In the genomic region with DNA sequence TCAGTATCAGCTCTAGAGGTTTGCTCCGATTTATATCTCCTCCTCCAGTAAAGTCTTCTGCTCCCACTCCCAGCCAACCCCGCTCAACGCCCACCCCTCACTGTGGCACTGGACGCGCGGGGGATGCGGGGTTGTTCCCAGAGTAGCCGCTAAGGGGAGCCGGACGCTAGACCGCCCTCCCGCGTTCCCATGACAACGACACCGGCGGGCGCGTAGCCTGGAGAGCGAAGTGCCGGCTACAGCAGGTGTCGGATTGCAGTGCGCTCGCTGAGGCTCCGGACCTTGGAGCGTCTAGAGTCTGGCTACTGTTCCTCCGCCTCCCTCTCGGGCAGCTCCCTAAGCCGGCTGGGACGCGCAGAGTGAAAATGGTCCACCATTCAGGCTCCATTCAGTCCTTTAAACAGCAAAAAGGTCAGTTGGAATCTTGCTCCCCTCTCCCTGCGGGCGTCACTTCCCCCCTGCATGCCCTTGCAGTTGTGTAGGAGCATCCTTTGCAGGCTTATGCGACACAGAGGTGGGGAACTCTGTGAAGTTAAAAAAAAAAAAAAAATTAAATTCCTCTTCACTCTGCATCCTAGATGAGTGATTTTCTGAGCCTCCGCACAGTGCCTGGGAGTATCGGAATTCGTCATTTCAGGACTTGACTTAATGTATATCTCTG, we compare ENCODE assay signal across 1 cellular context.
A peak's percentile ranks its signal among the peaks of the same experiment; 100 is the strongest.
TF ChIP-seq lines count a peak whose summit lies in the region.

A gene (plus strand): TSS at position 220 of the 661 bp plus-strand sequence. CDS start 146 bp downstream, at position 366.

TF ChIP-seq in HepG2, 621 proteins besides CTCF, POLR2A, EP300 and RAD21 (continued from another document):
- TF ChIP-seq, protein P1, sequence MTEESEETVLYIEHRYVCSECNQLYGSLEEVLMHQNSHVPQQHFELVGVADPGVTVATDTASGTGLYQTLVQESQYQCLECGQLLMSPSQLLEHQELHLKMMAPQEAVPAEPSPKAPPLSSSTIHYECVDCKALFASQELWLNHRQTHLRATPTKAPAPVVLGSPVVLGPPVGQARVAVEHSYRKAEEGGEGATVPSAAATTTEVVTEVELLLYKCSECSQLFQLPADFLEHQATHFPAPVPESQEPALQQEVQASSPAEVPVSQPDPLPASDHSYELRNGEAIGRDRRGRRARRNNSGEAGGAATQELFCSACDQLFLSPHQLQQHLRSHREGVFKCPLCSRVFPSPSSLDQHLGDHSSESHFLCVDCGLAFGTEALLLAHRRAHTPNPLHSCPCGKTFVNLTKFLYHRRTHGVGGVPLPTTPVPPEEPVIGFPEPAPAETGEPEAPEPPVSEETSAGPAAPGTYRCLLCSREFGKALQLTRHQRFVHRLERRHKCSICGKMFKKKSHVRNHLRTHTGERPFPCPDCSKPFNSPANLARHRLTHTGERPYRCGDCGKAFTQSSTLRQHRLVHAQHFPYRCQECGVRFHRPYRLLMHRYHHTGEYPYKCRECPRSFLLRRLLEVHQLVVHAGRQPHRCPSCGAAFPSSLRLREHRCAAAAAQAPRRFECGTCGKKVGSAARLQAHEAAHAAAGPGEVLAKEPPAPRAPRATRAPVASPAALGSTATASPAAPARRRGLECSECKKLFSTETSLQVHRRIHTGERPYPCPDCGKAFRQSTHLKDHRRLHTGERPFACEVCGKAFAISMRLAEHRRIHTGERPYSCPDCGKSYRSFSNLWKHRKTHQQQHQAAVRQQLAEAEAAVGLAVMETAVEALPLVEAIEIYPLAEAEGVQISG (CRISPR knock-in tag; IDR thresholded peaks at IDR 0.05) = peak; percentile 33; the same call in 1 of the 2 replicates
- TF ChIP-seq ZNF792 (CRISPR knock-in tag; IDR thresholded peaks at IDR 0.05) (no peak), RFX3 (CRISPR knock-in tag; IDR thresholded peaks at IDR 0.05) (peak; percentile 90), RFXAP (CRISPR knock-in tag; IDR thresholded peaks at IDR 0.05; ENCODE audit: borderline replicate concordance) (peak; percentile 47; the same call in 1 of the 2 replicates), ZNF564 (CRISPR knock-in tag; IDR thresholded peaks at IDR 0.05) (no peak), RNF2 (conservative IDR thresholded peaks at IDR 0.05; ENCODE audit: low read depth) (0 out of 2 replicates have a peak, but pooled peaks have one; percentile 27), MTA3 (CRISPR knock-in tag; IDR thresholded peaks at IDR 0.05) (no peak), ZBTB7A (CRISPR knock-in tag; IDR thresholded peaks at IDR 0.05) (peak; percentile 43; the same call in 1 of the 2 replicates), ZNF781 (CRISPR knock-in tag; IDR thresholded peaks at IDR 0.05; ENCODE audit: borderline replicate concordance, not compliant biosample characterization) (no peak), SRY (CRISPR knock-in tag; IDR thresholded peaks at IDR 0.05) (0 out of 2 replicates have a peak, but pooled peaks have one; percentile 40), RFX1 (IDR thresholded peaks at IDR 0.05) (peak; percentile 82), STAG1 (CRISPR knock-in tag; IDR thresholded peaks at IDR 0.05) (peak; percentile 64), ZNF180 (CRISPR knock-in tag; IDR thresholded peaks at IDR 0.05; ENCODE audit: borderline replicate concordance, low read depth) (no peak), HOXA5 (CRISPR knock-in tag; IDR thresholded peaks at IDR 0.05) (0 out of 2 replicates have a peak, but pooled peaks have one; percentile 42), GABPB1 (CRISPR knock-in tag; IDR thresholded peaks at IDR 0.05) (peak; percentile 55; the same call in 1 of the 2 replicates), BORCS8-MEF2B (CRISPR knock-in tag; IDR thresholded peaks at IDR 0.05) (peak; percentile 77; the same call in 1 of the 2 replicates)
- TF ChIP-seq, protein P2, sequence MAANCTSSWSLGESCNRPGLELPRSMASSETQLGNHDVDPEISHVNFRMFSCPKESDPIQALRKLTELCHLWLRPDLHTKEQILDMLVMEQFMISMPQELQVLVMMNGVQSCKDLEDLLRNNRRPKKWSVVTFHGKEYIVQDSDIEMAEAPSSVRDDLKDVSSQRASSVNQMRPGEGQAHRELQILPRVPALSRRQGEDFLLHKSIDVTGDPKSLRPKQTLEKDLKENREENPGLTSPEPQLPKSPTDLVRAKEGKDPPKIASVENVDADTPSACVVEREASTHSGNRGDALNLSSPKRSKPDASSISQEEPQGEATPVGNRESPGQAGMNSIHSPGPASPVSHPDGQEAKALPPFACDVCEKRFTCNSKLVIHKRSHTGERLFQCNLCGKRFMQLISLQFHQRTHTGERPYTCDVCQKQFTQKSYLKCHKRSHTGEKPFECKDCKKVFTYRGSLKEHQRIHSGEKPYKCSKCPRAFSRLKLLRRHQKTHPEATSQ (CRISPR knock-in tag; IDR thresholded peaks at IDR 0.05; ENCODE audit: borderline replicate concordance) = peak; percentile 57; the same call in 1 of the 2 replicates
- TF ChIP-seq, protein P3, sequence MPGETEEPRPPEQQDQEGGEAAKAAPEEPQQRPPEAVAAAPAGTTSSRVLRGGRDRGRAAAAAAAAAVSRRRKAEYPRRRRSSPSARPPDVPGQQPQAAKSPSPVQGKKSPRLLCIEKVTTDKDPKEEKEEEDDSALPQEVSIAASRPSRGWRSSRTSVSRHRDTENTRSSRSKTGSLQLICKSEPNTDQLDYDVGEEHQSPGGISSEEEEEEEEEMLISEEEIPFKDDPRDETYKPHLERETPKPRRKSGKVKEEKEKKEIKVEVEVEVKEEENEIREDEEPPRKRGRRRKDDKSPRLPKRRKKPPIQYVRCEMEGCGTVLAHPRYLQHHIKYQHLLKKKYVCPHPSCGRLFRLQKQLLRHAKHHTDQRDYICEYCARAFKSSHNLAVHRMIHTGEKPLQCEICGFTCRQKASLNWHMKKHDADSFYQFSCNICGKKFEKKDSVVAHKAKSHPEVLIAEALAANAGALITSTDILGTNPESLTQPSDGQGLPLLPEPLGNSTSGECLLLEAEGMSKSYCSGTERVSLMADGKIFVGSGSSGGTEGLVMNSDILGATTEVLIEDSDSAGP (CRISPR knock-in tag; IDR thresholded peaks at IDR 0.05; ENCODE audit: borderline replicate concordance) = peak; percentile 40; the same call in 1 of the 2 replicates
- TF ChIP-seq, protein P4, sequence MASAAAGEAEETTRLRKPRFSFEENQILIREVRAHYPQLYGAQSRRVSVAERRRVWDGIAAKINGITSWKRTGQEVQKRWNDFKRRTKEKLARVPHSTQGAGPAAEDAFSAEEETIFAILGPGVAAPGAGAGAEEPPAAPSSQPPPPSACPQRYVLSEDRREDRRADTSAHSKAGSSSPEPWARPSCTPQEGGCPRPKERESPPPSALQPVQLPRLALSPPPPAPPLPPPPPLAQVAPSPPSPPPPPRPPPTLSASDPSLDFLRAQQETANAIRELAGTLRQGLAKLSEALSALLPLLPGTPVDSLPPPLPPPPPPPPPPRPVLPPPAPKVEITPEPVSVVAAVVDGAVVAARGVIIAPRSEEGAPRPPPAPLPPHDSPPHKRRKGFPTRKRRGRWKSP (CRISPR knock-in tag; IDR thresholded peaks at IDR 0.05) = peak; percentile 61; the same call in 1 of the 2 replicates
- TF ChIP-seq, protein P5, sequence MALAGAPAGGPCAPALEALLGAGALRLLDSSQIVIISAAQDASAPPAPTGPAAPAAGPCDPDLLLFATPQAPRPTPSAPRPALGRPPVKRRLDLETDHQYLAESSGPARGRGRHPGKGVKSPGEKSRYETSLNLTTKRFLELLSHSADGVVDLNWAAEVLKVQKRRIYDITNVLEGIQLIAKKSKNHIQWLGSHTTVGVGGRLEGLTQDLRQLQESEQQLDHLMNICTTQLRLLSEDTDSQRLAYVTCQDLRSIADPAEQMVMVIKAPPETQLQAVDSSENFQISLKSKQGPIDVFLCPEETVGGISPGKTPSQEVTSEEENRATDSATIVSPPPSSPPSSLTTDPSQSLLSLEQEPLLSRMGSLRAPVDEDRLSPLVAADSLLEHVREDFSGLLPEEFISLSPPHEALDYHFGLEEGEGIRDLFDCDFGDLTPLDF (CRISPR knock-in tag; IDR thresholded peaks at IDR 0.05) = 0 out of 2 replicates have a peak, but pooled peaks have one; percentile 32
- TF ChIP-seq, protein P6, sequence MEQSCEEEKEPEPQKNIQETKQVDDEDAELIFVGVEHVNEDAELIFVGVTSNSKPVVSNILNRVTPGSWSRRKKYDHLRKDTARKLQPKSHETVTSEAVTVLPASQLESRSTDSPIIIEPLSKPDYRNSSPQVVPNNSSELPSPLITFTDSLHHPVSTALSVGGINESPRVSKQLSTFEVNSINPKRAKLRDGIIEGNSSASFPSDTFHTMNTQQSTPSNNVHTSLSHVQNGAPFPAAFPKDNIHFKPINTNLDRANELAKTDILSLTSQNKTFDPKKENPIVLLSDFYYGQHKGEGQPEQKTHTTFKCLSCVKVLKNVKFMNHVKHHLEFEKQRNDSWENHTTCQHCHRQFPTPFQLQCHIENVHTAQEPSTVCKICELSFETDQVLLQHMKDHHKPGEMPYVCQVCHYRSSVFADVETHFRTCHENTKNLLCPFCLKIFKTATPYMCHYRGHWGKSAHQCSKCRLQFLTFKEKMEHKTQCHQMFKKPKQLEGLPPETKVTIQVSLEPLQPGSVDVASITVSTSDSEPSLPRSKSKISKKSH (CRISPR knock-in tag; IDR thresholded peaks at IDR 0.05; ENCODE audit: borderline replicate concordance) = 0 out of 2 replicates have a peak, but pooled peaks have one; percentile 31
- TF ChIP-seq, protein P7, sequence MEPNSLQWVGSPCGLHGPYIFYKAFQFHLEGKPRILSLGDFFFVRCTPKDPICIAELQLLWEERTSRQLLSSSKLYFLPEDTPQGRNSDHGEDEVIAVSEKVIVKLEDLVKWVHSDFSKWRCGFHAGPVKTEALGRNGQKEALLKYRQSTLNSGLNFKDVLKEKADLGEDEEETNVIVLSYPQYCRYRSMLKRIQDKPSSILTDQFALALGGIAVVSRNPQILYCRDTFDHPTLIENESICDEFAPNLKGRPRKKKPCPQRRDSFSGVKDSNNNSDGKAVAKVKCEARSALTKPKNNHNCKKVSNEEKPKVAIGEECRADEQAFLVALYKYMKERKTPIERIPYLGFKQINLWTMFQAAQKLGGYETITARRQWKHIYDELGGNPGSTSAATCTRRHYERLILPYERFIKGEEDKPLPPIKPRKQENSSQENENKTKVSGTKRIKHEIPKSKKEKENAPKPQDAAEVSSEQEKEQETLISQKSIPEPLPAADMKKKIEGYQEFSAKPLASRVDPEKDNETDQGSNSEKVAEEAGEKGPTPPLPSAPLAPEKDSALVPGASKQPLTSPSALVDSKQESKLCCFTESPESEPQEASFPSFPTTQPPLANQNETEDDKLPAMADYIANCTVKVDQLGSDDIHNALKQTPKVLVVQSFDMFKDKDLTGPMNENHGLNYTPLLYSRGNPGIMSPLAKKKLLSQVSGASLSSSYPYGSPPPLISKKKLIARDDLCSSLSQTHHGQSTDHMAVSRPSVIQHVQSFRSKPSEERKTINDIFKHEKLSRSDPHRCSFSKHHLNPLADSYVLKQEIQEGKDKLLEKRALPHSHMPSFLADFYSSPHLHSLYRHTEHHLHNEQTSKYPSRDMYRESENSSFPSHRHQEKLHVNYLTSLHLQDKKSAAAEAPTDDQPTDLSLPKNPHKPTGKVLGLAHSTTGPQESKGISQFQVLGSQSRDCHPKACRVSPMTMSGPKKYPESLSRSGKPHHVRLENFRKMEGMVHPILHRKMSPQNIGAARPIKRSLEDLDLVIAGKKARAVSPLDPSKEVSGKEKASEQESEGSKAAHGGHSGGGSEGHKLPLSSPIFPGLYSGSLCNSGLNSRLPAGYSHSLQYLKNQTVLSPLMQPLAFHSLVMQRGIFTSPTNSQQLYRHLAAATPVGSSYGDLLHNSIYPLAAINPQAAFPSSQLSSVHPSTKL (CRISPR knock-in tag; IDR thresholded peaks at IDR 0.05) = 0 out of 2 replicates have a peak, but pooled peaks have one; percentile 18
- TF ChIP-seq, protein P8, sequence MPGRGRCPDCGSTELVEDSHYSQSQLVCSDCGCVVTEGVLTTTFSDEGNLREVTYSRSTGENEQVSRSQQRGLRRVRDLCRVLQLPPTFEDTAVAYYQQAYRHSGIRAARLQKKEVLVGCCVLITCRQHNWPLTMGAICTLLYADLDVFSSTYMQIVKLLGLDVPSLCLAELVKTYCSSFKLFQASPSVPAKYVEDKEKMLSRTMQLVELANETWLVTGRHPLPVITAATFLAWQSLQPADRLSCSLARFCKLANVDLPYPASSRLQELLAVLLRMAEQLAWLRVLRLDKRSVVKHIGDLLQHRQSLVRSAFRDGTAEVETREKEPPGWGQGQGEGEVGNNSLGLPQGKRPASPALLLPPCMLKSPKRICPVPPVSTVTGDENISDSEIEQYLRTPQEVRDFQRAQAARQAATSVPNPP (CRISPR knock-in tag; IDR thresholded peaks at IDR 0.05) = no peak
